8 cellular contexts compared by ENCODE assay signal in the genomic region with DNA sequence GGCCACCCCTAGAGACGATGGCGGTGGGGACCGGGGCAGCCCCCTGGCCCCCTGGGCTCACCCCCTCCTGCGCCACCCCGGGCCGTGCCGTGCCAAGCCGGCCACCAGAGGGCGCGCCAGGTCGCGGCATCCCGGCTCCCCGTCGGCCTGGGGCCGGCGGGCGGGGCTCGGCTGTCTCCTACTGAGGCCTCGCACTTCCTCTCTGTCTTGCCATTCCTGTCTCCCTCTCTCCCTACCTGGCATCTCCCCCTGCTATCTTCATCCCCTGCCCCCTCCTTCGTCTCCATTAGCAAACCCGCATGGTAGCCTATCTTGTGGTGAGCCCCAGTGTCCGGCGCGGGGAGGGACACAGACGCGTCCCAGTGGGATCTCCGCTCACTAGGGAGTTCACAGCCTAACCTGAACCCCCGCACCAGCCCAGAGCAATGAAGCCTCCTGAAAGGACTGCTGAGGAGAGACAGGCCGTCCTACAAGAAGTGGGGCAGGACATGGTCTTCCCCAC. TPM values are rescaled to one million over a fixed set of nuclear protein-coding genes. Genes with fewer than 3 reads are reported as not detected.
A peak's percentile ranks its signal among the peaks of the same experiment; 100 is the strongest.
DNase-seq lines count a peak whose midpoint lies in the region; TF ChIP-seq lines count a peak whose summit lies in the region.

No MANE protein-coding gene starts in this region.

- TF ChIP-seq RAD21 in neural cell (conservative IDR thresholded peaks at IDR 0.05), result peak; percentile 70

- H3K27ac ChIP-seq in CD8-positive, alpha-beta memory T cell (ENCODE audit: low read depth, low read length), result no peak overlapping the region
- peak overlapping the region; percentile 88 for H3K27ac ChIP-seq in neural cell (ENCODE audit: low read length)

- peak; percentile 45 to 64 (median 58) for DNase-seq in CD8-positive, alpha-beta memory T cell
- DNase-seq in GM20000 (ENCODE audit: low spot score) (peak; percentile 91), HPDE6-E6E7 (ENCODE audit: extremely low spot score) (peak; percentile 69), RKO (ENCODE audit: low spot score) (peak; percentile 67), fibroblast of the conjunctiva (ENCODE audit: low read depth) (peak; percentile 8)
- peak; percentile 59 for DNase-seq in activated T-helper 2 cell treated with anti-CD3 and anti-CD28 coated beads, Interferon-gamma antibody, Interleukin-2, Interleukin-4, amounts not matched to agents 10 μg/mL and 5 μg/mL and 100 μg/mL, durations not matched to agents 14 hours and 24 hours and 36 hours (ENCODE audit: low spot score)

- TF ChIP-seq CTCF in GM20000 (IDR thresholded peaks at IDR 0.05; ENCODE audit: extremely low read depth, missing control alignments) (peak; percentile 79), neural cell (IDR thresholded peaks at IDR 0.05; ENCODE audit: poor library complexity, severe bottlenecking) (peak; percentile 83)

- H3K27me3 Mint-ChIP-seq in CD8-positive, alpha-beta memory T cell, result peaks cover 4 to 21% of the 10 kb centered on the region in 2 donors
- H3K27me3 Mint-ChIP-seq in activated T-helper 2 cell treated with anti-CD3 and anti-CD28 coated beads, Interferon-gamma antibody, Interleukin-2, Interleukin-4, amounts not matched to agents 10 μg/mL and 5 μg/mL and 100 μg/mL, durations not matched to agents 14 hours and 24 hours and 36 hours (ENCODE audit: low read depth), result peaks cover 8% of the 10 kb centered on the region
- peaks cover 10% of the 10 kb centered on the region for H3K27me3 Mint-ChIP-seq in stimulated activated naive CD8-positive, alpha-beta T cell treated with anti-CD3 and anti-CD28 coated beads, Interleukin-15, Interleukin-2, amounts not matched to agents 100 ng/mL and 50 ng/mL, for 24 hours

- H3K79me2 ChIP-seq in neural cell (replicated peaks; ENCODE audit: insufficient read depth, low read length), result no peaks in the 10 kb centered on the region

- POLR2A ChIA-PET in CD8-positive, alpha-beta memory T cell (lab: Charles Lee), result no interaction called here

- H3K4me3 ChIP-seq in CD8-positive, alpha-beta memory T cell (ENCODE audit: low read length), result peak overlapping the region; percentile 61
- no peak overlapping the region for H3K4me3 ChIP-seq in neural cell (ENCODE audit: low read length)

- H2AFZ ChIP-seq in neural cell (ENCODE audit: low read depth, low read length), result peak overlapping the region; percentile 52

- peak overlapping the region; percentile 34 to 82 (median 63) for H3K4me3 Mint-ChIP-seq in CD8-positive, alpha-beta memory T cell
- H3K4me3 Mint-ChIP-seq in activated T-helper 2 cell treated with anti-CD3 and anti-CD28 coated beads, Interferon-gamma antibody, Interleukin-2, Interleukin-4, amounts not matched to agents 10 μg/mL and 5 μg/mL and 100 μg/mL, durations not matched to agents 14 hours and 24 hours and 36 hours (ENCODE audit: low read depth), result peak overlapping the region; percentile 66
- peak overlapping the region; percentile 69 for H3K4me3 Mint-ChIP-seq in stimulated activated naive CD8-positive, alpha-beta T cell treated with anti-CD3 and anti-CD28 coated beads, Interleukin-15, Interleukin-2, amounts not matched to agents 100 ng/mL and 50 ng/mL, for 24 hours

- no peaks in the 10 kb centered on the region for H3K36me3 ChIP-seq in CD8-positive, alpha-beta memory T cell (ENCODE audit: insufficient read depth, low read length)
- no peaks in the 10 kb centered on the region for H3K36me3 ChIP-seq in neural cell (ENCODE audit: insufficient read depth, low read length)

- H3K9ac ChIP-seq in neural cell (ENCODE audit: low read length), result peak overlapping the region; percentile 65

- no peaks in the 10 kb centered on the region for H3K9me2 ChIP-seq in neural cell (ENCODE audit: insufficient read depth, low read length)

- H3K4me2 ChIP-seq in neural cell (ENCODE audit: low read length), result no peak overlapping the region

- H3K4me1 ChIP-seq in CD8-positive, alpha-beta memory T cell (ENCODE audit: insufficient read depth, low read length), result peaks cover 6% of the 10 kb centered on the region

- intact Hi-C loops in activated T-helper 2 cell treated with anti-CD3 and anti-CD28 coated beads, Interferon-gamma antibody, Interleukin-2, Interleukin-4, amounts not matched to agents 10 μg/mL and 5 μg/mL and 100 μg/mL, durations not matched to agents 14 hours and 24 hours and 36 hours (cut with micrococcal nuclease), result loop anchor here (1.0 to 2.0 kb wide), 3 partner anchors 146 to 192 kb away; no protein-coding TSS in a partner anchor

- no peaks in the 10 kb centered on the region for H3F3A ChIP-seq in neural cell (ENCODE audit: insufficient read depth, low read length, poor library complexity, severe bottlenecking)

- CTCF ChIA-PET in CD8-positive, alpha-beta memory T cell (lab: Charles Lee), result interaction anchor here (0.6 to 2.4 kb wide), 11 partner anchors 9 to 1043 kb away, joined by 3 to 17 read pairs (median 4); no protein-coding TSS in a partner anchor

- no peaks in the 10 kb centered on the region for H4K20me1 ChIP-seq in neural cell (ENCODE audit: insufficient read depth)

- no peak for TF ChIP-seq EP300 in neural cell (conservative IDR thresholded peaks at IDR 0.05; ENCODE audit: poor library complexity, severe bottlenecking)

- H3K27me3 ChIP-seq in CD8-positive, alpha-beta memory T cell (ENCODE audit: insufficient read depth, low read length, poor library complexity, severe bottlenecking), result no peaks in the 10 kb centered on the region
- H3K27me3 ChIP-seq in neural cell (ENCODE audit: insufficient read depth, low read depth, low read length), result no peaks in the 10 kb centered on the region

- no peaks in the 10 kb centered on the region for H3K9me3 Mint-ChIP-seq in CD8-positive, alpha-beta memory T cell
- no peaks in the 10 kb centered on the region for H3K9me3 Mint-ChIP-seq in activated T-helper 2 cell treated with anti-CD3 and anti-CD28 coated beads, Interferon-gamma antibody, Interleukin-2, Interleukin-4, amounts not matched to agents 10 μg/mL and 5 μg/mL and 100 μg/mL, durations not matched to agents 14 hours and 24 hours and 36 hours
- H3K9me3 Mint-ChIP-seq in stimulated activated naive CD8-positive, alpha-beta T cell treated with anti-CD3 and anti-CD28 coated beads, Interleukin-15, Interleukin-2, amounts not matched to agents 100 ng/mL and 50 ng/mL, for 24 hours, result no peaks in the 10 kb centered on the region

- H3K4me1 Mint-ChIP-seq in CD8-positive, alpha-beta memory T cell, result peaks cover 8 to 13% (median 10%) of the 10 kb centered on the region in 3 donors
- peaks cover 3% of the 10 kb centered on the region for H3K4me1 Mint-ChIP-seq in activated T-helper 2 cell treated with anti-CD3 and anti-CD28 coated beads, Interferon-gamma antibody, Interleukin-2, Interleukin-4, amounts not matched to agents 10 μg/mL and 5 μg/mL and 100 μg/mL, durations not matched to agents 14 hours and 24 hours and 36 hours (ENCODE audit: low read depth)
- peaks cover 3% of the 10 kb centered on the region for H3K4me1 Mint-ChIP-seq in stimulated activated naive CD8-positive, alpha-beta T cell treated with anti-CD3 and anti-CD28 coated beads, Interleukin-15, Interleukin-2, amounts not matched to agents 100 ng/mL and 50 ng/mL, for 24 hours (ENCODE audit: low read depth)

- no peaks in the 10 kb centered on the region for H3K9me3 ChIP-seq in CD8-positive, alpha-beta memory T cell (ENCODE audit: low read length)
- H3K9me3 ChIP-seq in neural cell (ENCODE audit: low read length), result no peaks in the 10 kb centered on the region

- no peaks in the 10 kb centered on the region for H3K36me3 Mint-ChIP-seq in CD8-positive, alpha-beta memory T cell
- H3K36me3 Mint-ChIP-seq in activated T-helper 2 cell treated with anti-CD3 and anti-CD28 coated beads, Interferon-gamma antibody, Interleukin-2, Interleukin-4, amounts not matched to agents 10 μg/mL and 5 μg/mL and 100 μg/mL, durations not matched to agents 14 hours and 24 hours and 36 hours (ENCODE audit: low read depth), result no peaks in the 10 kb centered on the region
- H3K36me3 Mint-ChIP-seq in stimulated activated naive CD8-positive, alpha-beta T cell treated with anti-CD3 and anti-CD28 coated beads, Interleukin-15, Interleukin-2, amounts not matched to agents 100 ng/mL and 50 ng/mL, for 24 hours (ENCODE audit: low read depth), result no peaks in the 10 kb centered on the region

- H3K27ac Mint-ChIP-seq in CD8-positive, alpha-beta memory T cell, result no peak overlapping the region
- no peak overlapping the region for H3K27ac Mint-ChIP-seq in activated T-helper 2 cell treated with anti-CD3 and anti-CD28 coated beads, Interferon-gamma antibody, Interleukin-2, Interleukin-4, amounts not matched to agents 10 μg/mL and 5 μg/mL and 100 μg/mL, durations not matched to agents 14 hours and 24 hours and 36 hours
- no peak overlapping the region for H3K27ac Mint-ChIP-seq in stimulated activated naive CD8-positive, alpha-beta T cell treated with anti-CD3 and anti-CD28 coated beads, Interleukin-15, Interleukin-2, amounts not matched to agents 100 ng/mL and 50 ng/mL, for 24 hours

TF ChIP-seq in neural cell, 6 proteins besides CTCF, POLR2A, EP300 and RAD21 (continues in another document):
- TF ChIP-seq SMC3 (conservative IDR thresholded peaks at IDR 0.05; ENCODE audit: poor library complexity), result peak; percentile 76

RNA-seq across cellular contexts. Expression of a gene that starts 29.8 kb away (rescaled TPM):
- not detected for total RNA-seq in CD8-positive, alpha-beta memory T cell
- not detected for polyA plus RNA-seq in CD8-positive, alpha-beta memory T cell
- not detected in 2 replicates for total RNA-seq in activated T-helper 2 cell treated with anti-CD3 and anti-CD28 coated beads, Interferon-gamma antibody, Interleukin-2, Interleukin-4, amounts not matched to agents 10 μg/mL and 5 μg/mL and 100 μg/mL, durations not matched to agents 14 hours and 24 hours and 36 hours
- polyA plus RNA-seq in neural cell, result 3.6 TPM in 1 of 2 replicates, not detected in the other
- polyA minus RNA-seq in neural cell, result 1.4 TPM in 1 of 2 replicates, not detected in the other

Comparison
In these comparisons a context has a peak if more than half of its experiments do, and no peak if none do; other contexts are left out.
1. DNase-seq: peak in every context shown above with its lines; median percentile 91 in GM20000; 69 in HPDE6-E6E7; 67 in RKO; 59 in activated T-helper 2 cell treated with anti-CD3 and anti-CD28 coated beads, Interferon-gamma antibody, Interleukin-2, Interleukin-4, amounts not matched to agents 10 μg/mL and 5 μg/mL and 100 μg/mL, durations not matched to agents 14 hours and 24 hours and 36 hours; 58 in CD8-positive, alpha-beta memory T cell; 8 in fibroblast of the conjunctiva.